ENCODE assay signal across 8 cellular contexts in the genomic region with DNA sequence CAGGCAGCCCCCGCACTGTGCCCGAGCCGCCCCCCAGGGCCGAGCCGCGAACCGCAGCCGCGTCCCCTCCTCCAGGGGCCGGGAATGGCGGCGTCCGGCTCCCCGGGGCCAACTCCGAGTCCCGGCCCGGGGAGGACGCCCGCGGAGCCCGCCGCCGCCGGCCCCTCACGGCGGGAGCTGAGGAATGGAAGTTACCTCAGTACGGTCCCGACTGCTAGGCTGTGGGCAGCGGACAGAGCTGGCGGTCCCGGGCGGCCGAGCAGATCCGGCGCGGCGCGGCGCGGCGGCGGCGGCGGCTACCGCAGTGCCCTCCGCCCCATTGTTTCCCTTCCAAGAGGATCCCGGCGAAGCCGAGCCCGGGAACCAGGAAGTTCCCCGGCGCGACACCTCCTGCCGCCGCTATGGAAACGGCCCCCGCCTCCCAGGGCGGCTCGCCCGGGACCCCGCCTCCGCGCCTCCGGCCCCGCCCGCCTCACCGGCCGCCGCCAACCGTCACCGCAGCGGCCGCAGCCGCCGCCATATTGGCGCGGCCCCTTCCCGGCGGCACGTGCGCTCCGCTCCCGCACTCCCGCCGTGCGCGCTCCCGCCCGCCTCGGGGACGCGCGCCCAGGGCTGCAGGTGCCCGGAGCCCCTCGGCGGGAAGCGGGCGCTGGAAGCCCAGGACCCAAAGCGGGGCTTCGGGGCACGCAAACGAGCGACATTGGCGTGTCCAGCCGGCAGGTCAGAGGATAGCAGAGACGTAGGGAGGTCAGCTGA. TPM values are rescaled to one million over a fixed set of nuclear protein-coding genes. Genes with fewer than 3 reads are reported as not detected.
DNase-seq lines count a peak whose midpoint lies in the region; ATAC-seq and TF ChIP-seq lines count a peak whose summit lies in the region.

A gene (minus strand): TSS at position 403 of the 756 bp plus-strand sequence. CDS start 14,016 bp downstream, outside the sequence.

- no peaks in the 10 kb centered on the region for H3K36me3 Mint-ChIP-seq in immature natural killer cell

- TF ChIP-seq CTCF in VCaP (conservative IDR thresholded peaks at IDR 0.05), result no peak

- peak within 1 kb of the TSS; percentile 30 to 82 (median 69) for H3K27ac Mint-ChIP-seq in immature natural killer cell

- H3K27me3 Mint-ChIP-seq in immature natural killer cell (ENCODE audit: low read depth in 3 of 3), result peaks cover 16 to 22% (median 21%) of the 10 kb centered on the region in 3 donors

- H3K9me3 Mint-ChIP-seq in immature natural killer cell, result no peaks in the 10 kb centered on the region

- H3K4me3 Mint-ChIP-seq in immature natural killer cell, result peak within 1 kb of the TSS; percentile 90 to 93 (median 93)

- ATAC-seq in HG02763 (IDR thresholded peaks at IDR 0.05; ENCODE audit: unreplicated experiment), result peak; percentile 65

- peaks cover 12 to 22% of the 10 kb centered on the region in 2 donors for H3K4me1 Mint-ChIP-seq in immature natural killer cell

- H3K27ac ChIP-seq in VCaP (peak within 1 kb of the TSS; percentile 92), caudate nucleus (ENCODE audit: low read depth, low read length) (peak within 1 kb of the TSS; percentile 83), skin epidermis (peak within 1 kb of the TSS; percentile 75 to 97 (median 90))

- peak; percentile 10 to 68 for DNase-seq in NCI-H187 (lab: John Stamatoyannopoulos, UW)
- no peak for DNase-seq in NCI-H187 treated with DMSO at 0.1 percent for 48 hours (lab: John Stamatoyannopoulos, UW)
- peak; percentile 96 for DNase-seq in NCI-H146 (lab: John Stamatoyannopoulos, UW)
- DNase-seq in caudate nucleus (lab: John Stamatoyannopoulos, UW), result peak in 58 of 61 donors; percentile 7 to 85 (median 62)
- peak; percentile 40 to 57 (median 51) for DNase-seq in immature natural killer cell

- H3K4me3 ChIP-seq in skin epidermis, result peak within 1 kb of the TSS; percentile 79 to 96 (median 91)

RNA-seq across cellular contexts. Expression of the gene that starts here (rescaled TPM):
- 1 to 10 TPM in 2 of 3 donors, under 1 TPM in 1; 0.08 to 2.3 (median 1.1) TPM for polyA plus RNA-seq in immature natural killer cell
